17 cellular contexts compared by ENCODE assay signal in the genomic region with DNA sequence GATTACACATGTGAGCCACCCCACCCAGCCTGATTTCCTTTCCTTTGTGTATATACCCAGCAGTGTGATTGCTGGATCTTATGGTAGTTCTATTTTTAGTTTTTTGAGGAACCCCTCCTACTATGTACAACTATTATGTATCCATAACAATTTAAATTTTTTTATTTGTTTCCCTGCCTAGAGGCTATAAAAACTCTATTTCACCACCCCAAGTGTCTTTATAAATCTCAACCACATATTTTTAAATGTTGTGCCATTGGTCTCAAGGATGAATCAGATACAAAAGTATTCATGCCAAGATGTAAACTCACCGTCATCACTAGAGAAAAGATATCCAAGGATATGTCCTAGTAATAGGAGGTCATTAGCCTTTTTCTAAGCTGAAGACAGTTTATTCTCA. TPM values are rescaled to one million over a fixed set of nuclear protein-coding genes. Genes with fewer than 3 reads are reported as not detected.
DNase-seq lines count a peak whose midpoint lies in the region; FAIRE-seq and TF ChIP-seq lines count a peak whose summit lies in the region.
"Had no signal": no experiment of that assay in that cellular context is flagged by ENCODE, and none has a peak within 500 bp of the region (broad histone marks: within the 10 kb centered on the region; RNA-seq: fewer than 3 reads in every experiment).

No MANE protein-coding gene starts in this region.

- peaks cover 26% of the 10 kb centered on the region for H3K4me1 ChIP-seq in vagina
- H3K4me1 ChIP-seq: Caco-2 had no signal

- 34 to 46% methylated on average over 1 of the region's 1 CpG for WGBS in lower leg skin, 2 donors

- H3K27me3 Mint-ChIP-seq in CD14-positive monocyte (ENCODE audit: low read depth in 3 of 3) = peaks cover 1 to 2% (median 2%) of the 10 kb centered on the region in 3 donors

- no peaks in the 10 kb centered on the region for H3K9me3 ChIP-seq in vagina
- H3K9me3 ChIP-seq: Caco-2 had no signal

- no peak overlapping the region for H3K4me3 ChIP-seq in bronchial epithelial cell (ENCODE audit: low read depth, low read length)
- no peak overlapping the region for H3K4me3 ChIP-seq in vagina
- no peak overlapping the region for H3K4me3 ChIP-seq in lower leg skin (ENCODE audit: low read depth, poor library complexity, severe bottlenecking)

- FAIRE-seq in bronchial epithelial cell (lab: Jason Lieb, UNC) = no peak
- FAIRE-seq: keratinocyte had no signal

- TF ChIP-seq CTCF in bronchial epithelial cell (IDR thresholded peaks at IDR 0.05; ENCODE audit: insufficient read depth, low read length, severe bottlenecking) = no peak
- no peak for TF ChIP-seq CTCF in vagina (IDR thresholded peaks at IDR 0.05)
- TF ChIP-seq CTCF in lower leg skin (IDR thresholded peaks at IDR 0.05) = no peak
- TF ChIP-seq CTCF in CD14-positive monocyte (IDR thresholded peaks at IDR 0.05) = no peak

- no peaks in the 10 kb centered on the region for H3K36me3 ChIP-seq in bronchial epithelial cell (ENCODE audit: control insufficient read depth, insufficient read depth, low read length)
- H3K36me3 ChIP-seq in vagina = peaks cover 0 to 74% of the 10 kb centered on the region in 2 donors

- H3K4me1 Mint-ChIP-seq in CD14-positive monocyte = no peaks in the 10 kb centered on the region
- H3K4me1 Mint-ChIP-seq: stimulated activated naive B cell treated with anti-CD40 and anti-IgM and Interleukin-4, amounts not matched to agents 10 μg/mL and 1 μg/mL and 100 μg/mL, for 72 hours had no signal

- peaks cover 0 to 3% (median 0%) of the 10 kb centered on the region in 7 donors for H3K9me3 Mint-ChIP-seq in CD14-positive monocyte
- H3K9me3 Mint-ChIP-seq: stimulated activated naive B cell treated with anti-CD40 and anti-IgM and Interleukin-4, amounts not matched to agents 10 μg/mL and 1 μg/mL and 100 μg/mL, for 72 hours had no signal

- H3K4me3 Mint-ChIP-seq in CD14-positive monocyte = no peak overlapping the region
- H3K4me3 Mint-ChIP-seq: stimulated activated naive B cell treated with anti-CD40 and anti-IgM and Interleukin-4, amounts not matched to agents 10 μg/mL and 1 μg/mL and 100 μg/mL, for 72 hours had no signal

- peak overlapping the region; percentile 79 for H3K27ac ChIP-seq in vagina

- TF ChIP-seq POLR2A in vagina (IDR thresholded peaks at IDR 0.05) = no peak
- no peak for TF ChIP-seq POLR2A in lower leg skin (IDR thresholded peaks at IDR 0.05)

- H3K27me3 ChIP-seq in bronchial epithelial cell (ENCODE audit: control insufficient read depth, insufficient read depth, low read length) = no peaks in the 10 kb centered on the region
- H3K27me3 ChIP-seq in vagina = no peaks in the 10 kb centered on the region

- H3K27ac Mint-ChIP-seq in CD14-positive monocyte = no peak overlapping the region
- H3K27ac Mint-ChIP-seq: stimulated activated naive B cell treated with anti-CD40 and anti-IgM and Interleukin-4, amounts not matched to agents 10 μg/mL and 1 μg/mL and 100 μg/mL, for 72 hours had no signal

- H3K36me3 Mint-ChIP-seq in CD14-positive monocyte = no peaks in the 10 kb centered on the region

- DNase-seq in HT1080 (ENCODE audit: low read depth) = peak; percentile 41
- DNase-seq in bronchial epithelial cell (ENCODE audit: low read depth) = peak; percentile 47
- peak; percentile 12 for DNase-seq in kidney glomerular epithelial cell (lab: John Stamatoyannopoulos, UW)
- no peak for DNase-seq in vagina (ENCODE audit: extremely low spot score in 2 of 2)
- DNase-seq in lower leg skin (ENCODE audit: low spot score in 2 of 2) = no peak
- DNase-seq in CD14-positive monocyte (ENCODE audit: low spot score) = no peak
- DNase-seq in cerebellar cortex (ENCODE audit: low spot score) = no peak
- DNase-seq: activated CD8-positive, alpha-beta memory T cell treated with anti-CD3 and anti-CD28 coated beads for 24 hours; activated gamma-delta T cell treated with Interleukin-2 at 50 U/mL for 16 hours; Caco-2; cerebellar nuclear complex; KG1; NCI-H1694 treated with DMSO at 0.1 percent for 48 hours; retina; stimulated activated CD4-positive, alpha-beta T cell treated with anti-CD3 and anti-CD28 coated beads, Interleukin-4, amount 100 ng/mL, for 24 hours; stimulated activated naive B cell treated with anti-CD40 and anti-IgM and Interleukin-4, amounts not matched to agents 10 μg/mL and 1 μg/mL and 100 μg/mL, for 72 hours had no signal

- intact Hi-C loops in vagina (cut with DNase I) (no loop called here), lower leg skin (cut with DNase I; ENCODE audit: low total_unique reads) (no loop called here), CD14-positive monocyte (cut with micrococcal nuclease) (no loop called here)

RNA-seq across cellular contexts. Expression of gene COL1A2, which starts 29.2 kb away (rescaled TPM):
- 0.26 and 0.47 TPM in 2 replicates for total RNA-seq in HT1080 (2014; rRNA removed; shearing (Covaris generic))
- 2.5 and 3.2 TPM in 2 replicates for polyA plus RNA-seq in HT1080 (2015; cell fraction: cytosol; rRNA removed)
- 18.5 and 22.6 TPM in 2 replicates for polyA plus RNA-seq in HT1080 (2015; cell fraction: nucleus; rRNA removed)
- total RNA-seq in bronchial epithelial cell (1.4 and 46.9 TPM in 2 replicates), vagina (199 TPM), lower leg skin (100 to 1,000 TPM in 1 of 4 donors, 10 to 100 TPM in 3; 25.7 to 263 (median 33.6) TPM)
- not detected for polyA plus RNA-seq in CD14-positive monocyte

Comparison
In these comparisons a context has a peak if more than half of its experiments do, and no peak if none do; other contexts are left out.
1. DNase-seq: peak in HT1080 (single experiment), bronchial epithelial cell (single experiment) and kidney glomerular epithelial cell (single experiment); none in vagina (0 of 2), lower leg skin (0 of 2), CD14-positive monocyte (single experiment) and cerebellar cortex (single experiment).